13 cellular contexts compared by ENCODE assay signal in genomic region chr7:138338361-138338760, GRCh38.
A peak's percentile ranks its signal among the peaks of the same experiment; 100 is the strongest.
DNase-seq lines count a peak whose midpoint lies in the region; ATAC-seq and TF ChIP-seq lines count a peak whose summit lies in the region.
"Had no signal": no experiment of that assay in that cellular context is flagged by ENCODE, and none has a peak within 500 bp of the region (broad histone marks: within the 10 kb centered on the region; RNA-seq: fewer than 3 reads in every experiment).

No MANE protein-coding gene starts in this region.

- no peaks in the 10 kb centered on the region for H3K36me3 ChIP-seq in endodermal cell (ENCODE audit: control insufficient read depth, insufficient read depth, low read length)

- H3K4me3 Mint-ChIP-seq in endodermal cell: no peak overlapping the region
- H3K4me3 Mint-ChIP-seq: activated naive CD8-positive, alpha-beta T cell treated with anti-CD3 and anti-CD28 coated beads, Interleukin-2, amount 10 ng/mL, durations not matched to agents 7 days and 5 days; CD4-positive, alpha-beta T cell had no signal

- peaks cover 68% of the 10 kb centered on the region for H3K9me3 Mint-ChIP-seq in endodermal cell

- peak; percentile 58 for DNase-seq in NCI-H748 (lab: John Stamatoyannopoulos, UW; ENCODE audit: unreplicated experiment)
- DNase-seq in endodermal cell: no peak
- peak; percentile 6 for DNase-seq in myocyte (ENCODE audit: low read depth)
- DNase-seq in GOT3 (lab: John Stamatoyannopoulos, UW): no peak
- no peak for DNase-seq in 8988T
- DNase-seq: activated CD4-positive, alpha-beta T cell treated with anti-CD3 and anti-CD28 coated beads, Interleukin-2, amount 50 U/mL, for 48 hours; activated naive CD8-positive, alpha-beta T cell treated with anti-CD3 and anti-CD28 coated beads, Interleukin-2, amount 10 ng/mL, durations not matched to agents 7 days and 5 days; CD4-positive, alpha-beta T cell; NCI-H146; stimulated activated CD4-positive, alpha-beta T cell treated with anti-CD3 and anti-CD28 coated beads, Interleukin-4, amount 100 ng/mL, for 4 hours had no signal

- H3K9me3 ChIP-seq in endodermal cell (ENCODE audit: control insufficient read depth, low read length): peaks cover 83% of the 10 kb centered on the region

- no peaks in the 10 kb centered on the region for H3K27me3 Mint-ChIP-seq in endodermal cell (ENCODE audit: insufficient read depth)
- H3K27me3 Mint-ChIP-seq: activated naive CD8-positive, alpha-beta T cell treated with anti-CD3 and anti-CD28 coated beads, Interleukin-2, amount 10 ng/mL, durations not matched to agents 7 days and 5 days; CD4-positive, alpha-beta T cell had no signal

- H3K9ac ChIP-seq in endodermal cell (ENCODE audit: extremely low read depth, low read length, poor library complexity, severe bottlenecking): no peak overlapping the region

- H3K4me1 ChIP-seq in endodermal cell (ENCODE audit: control insufficient read depth, insufficient read depth, low read length): no peaks in the 10 kb centered on the region

- H3K27me3 ChIP-seq in endodermal cell (ENCODE audit: control insufficient read depth, insufficient read depth, low read length, poor library complexity, severe bottlenecking): no peaks in the 10 kb centered on the region

- H3K27ac Mint-ChIP-seq in endodermal cell: no peak overlapping the region
- H3K27ac Mint-ChIP-seq: activated naive CD8-positive, alpha-beta T cell treated with anti-CD3 and anti-CD28 coated beads, Interleukin-2, amount 10 ng/mL, durations not matched to agents 7 days and 5 days; CD4-positive, alpha-beta T cell had no signal

- ATAC-seq in HG03097 (IDR thresholded peaks at IDR 0.05; ENCODE audit: low FRiP score, unreplicated experiment) (no peak), HG02885 (IDR thresholded peaks at IDR 0.05; ENCODE audit: poor library complexity, unreplicated experiment) (no peak)

- peak; percentile 51; the same call in 1 of the 2 replicates for TF ChIP-seq EP300 in Ishikawa (IDR thresholded peaks at IDR 0.05; ENCODE audit: borderline replicate concordance)

- peaks cover 15% of the 10 kb centered on the region for H3K36me3 Mint-ChIP-seq in endodermal cell (ENCODE audit: low read depth)
- H3K36me3 Mint-ChIP-seq: activated naive CD8-positive, alpha-beta T cell treated with anti-CD3 and anti-CD28 coated beads, Interleukin-2, amount 10 ng/mL, durations not matched to agents 7 days and 5 days had no signal

- H3K4me3 ChIP-seq in endodermal cell (ENCODE audit: low read length): peak overlapping the region; percentile 65

- no peak for TF ChIP-seq RAD21 in Ishikawa (IDR thresholded peaks at IDR 0.05; ENCODE audit: low read depth)

- no peak overlapping the region for H3K27ac ChIP-seq in endodermal cell (ENCODE audit: low read depth, low read length)

- no peaks in the 10 kb centered on the region for H3K4me1 Mint-ChIP-seq in endodermal cell
- H3K4me1 Mint-ChIP-seq: activated naive CD8-positive, alpha-beta T cell treated with anti-CD3 and anti-CD28 coated beads, Interleukin-2, amount 10 ng/mL, durations not matched to agents 7 days and 5 days had no signal

- no peak for TF ChIP-seq CTCF in endodermal cell (conservative IDR thresholded peaks at IDR 0.05)

TF ChIP-seq in Ishikawa, 13 proteins besides CTCF, POLR2A, EP300 and RAD21:
- TF ChIP-seq CREB1 (IDR thresholded peaks at IDR 0.05; ENCODE audit: low read depth) (no peak), FOXM1 (IDR thresholded peaks at IDR 0.05; ENCODE audit: borderline replicate concordance, low read depth) (peak; percentile 40; the same call in 1 of the 2 replicates), ZBTB7A (IDR thresholded peaks at IDR 0.05; ENCODE audit: low read depth) (no peak), CEBPB (IDR thresholded peaks at IDR 0.05) (no peak), EGR1 (IDR thresholded peaks at IDR 0.05) (no peak), YY1 (IDR thresholded peaks at IDR 0.05; ENCODE audit: low read depth) (no peak), TCF12 (IDR thresholded peaks at IDR 0.05; ENCODE audit: low read depth) (peak; percentile 26; the same call in 1 of the 2 replicates), USF1 (IDR thresholded peaks at IDR 0.05) (no peak), TEAD4 (IDR thresholded peaks at IDR 0.05) (peak; percentile 33; the same call in 1 of the 2 replicates), TAF1 (IDR thresholded peaks at IDR 0.05; ENCODE audit: low read depth) (no peak), NFIC (IDR thresholded peaks at IDR 0.05) (peak; percentile 96)
- TF ChIP-seq, protein P1, sequence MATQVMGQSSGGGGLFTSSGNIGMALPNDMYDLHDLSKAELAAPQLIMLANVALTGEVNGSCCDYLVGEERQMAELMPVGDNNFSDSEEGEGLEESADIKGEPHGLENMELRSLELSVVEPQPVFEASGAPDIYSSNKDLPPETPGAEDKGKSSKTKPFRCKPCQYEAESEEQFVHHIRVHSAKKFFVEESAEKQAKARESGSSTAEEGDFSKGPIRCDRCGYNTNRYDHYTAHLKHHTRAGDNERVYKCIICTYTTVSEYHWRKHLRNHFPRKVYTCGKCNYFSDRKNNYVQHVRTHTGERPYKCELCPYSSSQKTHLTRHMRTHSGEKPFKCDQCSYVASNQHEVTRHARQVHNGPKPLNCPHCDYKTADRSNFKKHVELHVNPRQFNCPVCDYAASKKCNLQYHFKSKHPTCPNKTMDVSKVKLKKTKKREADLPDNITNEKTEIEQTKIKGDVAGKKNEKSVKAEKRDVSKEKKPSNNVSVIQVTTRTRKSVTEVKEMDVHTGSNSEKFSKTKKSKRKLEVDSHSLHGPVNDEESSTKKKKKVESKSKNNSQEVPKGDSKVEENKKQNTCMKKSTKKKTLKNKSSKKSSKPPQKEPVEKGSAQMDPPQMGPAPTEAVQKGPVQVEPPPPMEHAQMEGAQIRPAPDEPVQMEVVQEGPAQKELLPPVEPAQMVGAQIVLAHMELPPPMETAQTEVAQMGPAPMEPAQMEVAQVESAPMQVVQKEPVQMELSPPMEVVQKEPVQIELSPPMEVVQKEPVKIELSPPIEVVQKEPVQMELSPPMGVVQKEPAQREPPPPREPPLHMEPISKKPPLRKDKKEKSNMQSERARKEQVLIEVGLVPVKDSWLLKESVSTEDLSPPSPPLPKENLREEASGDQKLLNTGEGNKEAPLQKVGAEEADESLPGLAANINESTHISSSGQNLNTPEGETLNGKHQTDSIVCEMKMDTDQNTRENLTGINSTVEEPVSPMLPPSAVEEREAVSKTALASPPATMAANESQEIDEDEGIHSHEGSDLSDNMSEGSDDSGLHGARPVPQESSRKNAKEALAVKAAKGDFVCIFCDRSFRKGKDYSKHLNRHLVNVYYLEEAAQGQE (IDR thresholded peaks at IDR 0.05; ENCODE audit: low read depth): no peak
- TF ChIP-seq, protein P2, sequence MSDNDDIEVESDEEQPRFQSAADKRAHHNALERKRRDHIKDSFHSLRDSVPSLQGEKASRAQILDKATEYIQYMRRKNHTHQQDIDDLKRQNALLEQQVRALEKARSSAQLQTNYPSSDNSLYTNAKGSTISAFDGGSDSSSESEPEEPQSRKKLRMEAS (IDR thresholded peaks at IDR 0.05): no peak

Comparison
In these comparisons a context has a peak if more than half of its experiments do, and no peak if none do; other contexts are left out.
1. DNase-seq: peak in NCI-H748 (single experiment) and myocyte (single experiment); none in endodermal cell (single experiment), GOT3 (single experiment) and 8988T (single experiment).